In genomic region chr3:145094355-145094941, GRCh38 we compare ENCODE assay signal across 10 cellular contexts.
A peak's percentile ranks its signal among the peaks of the same experiment; 100 is the strongest.
DNase-seq lines count a peak whose midpoint lies in the region; ATAC-seq, FAIRE-seq and TF ChIP-seq lines count a peak whose summit lies in the region.
"Had no signal": no experiment of that assay in that cellular context is flagged by ENCODE, and none has a peak within 500 bp of the region (broad histone marks: within the 10 kb centered on the region; RNA-seq: fewer than 3 reads in every experiment).

No MANE protein-coding gene starts in this region.

- no TSS peak for BruUV-seq in Calu3 (replicated peaks; lab: Mats Ljungman, UMichigan)

- H3K27ac ChIP-seq in keratinocyte (ENCODE audit: control insufficient read depth, insufficient read depth, low read length): no peak overlapping the region

- DNase-seq in Calu3 (peak; percentile 18), keratinocyte (ENCODE audit: low read depth, low spot score) (no peak), retina (no peak)
- no peak for DNase-seq in activated naive CD4-positive, alpha-beta T cell treated with anti-CD3 and anti-CD28 coated beads for 36 hours
- no peak for DNase-seq in activated CD4-positive, alpha-beta T cell treated with anti-CD3 and anti-CD28 coated beads for 36 hours

- no peaks in the 10 kb centered on the region for H3K9me3 Mint-ChIP-seq in Calu3 (ENCODE audit: low read depth, unreplicated experiment)
- H3K9me3 Mint-ChIP-seq in activated naive CD4-positive, alpha-beta T cell treated with anti-CD3 and anti-CD28 coated beads for 36 hours: no peaks in the 10 kb centered on the region
- H3K9me3 Mint-ChIP-seq in activated CD4-positive, alpha-beta T cell treated with anti-CD3 and anti-CD28 coated beads for 36 hours (ENCODE audit: low read depth): no peaks in the 10 kb centered on the region
- H3K9me3 Mint-ChIP-seq: dendritic cell treated with granulocyte-macrophage colony-stimulating factor and Interleukin-4, amounts not matched to agents 40 ng/mL and 50 ng/mL, for 4 days had no signal

- FAIRE-seq in keratinocyte (lab: Jason Lieb, UNC): peak; percentile 67

- peaks cover 7% of the 10 kb centered on the region for H3K4me1 Mint-ChIP-seq in Calu3 (ENCODE audit: low read depth, unreplicated experiment)
- H3K4me1 Mint-ChIP-seq in activated naive CD4-positive, alpha-beta T cell treated with anti-CD3 and anti-CD28 coated beads for 36 hours (ENCODE audit: low read depth): no peaks in the 10 kb centered on the region
- H3K4me1 Mint-ChIP-seq in activated CD4-positive, alpha-beta T cell treated with anti-CD3 and anti-CD28 coated beads for 36 hours: no peaks in the 10 kb centered on the region

- no peak overlapping the region for H2AFZ ChIP-seq in keratinocyte (ENCODE audit: control insufficient read depth, low read length)

- H3K9me3 ChIP-seq in keratinocyte (ENCODE audit: control insufficient read depth, low read depth, low read length): no peaks in the 10 kb centered on the region
- H3K9me3 ChIP-seq: HAP-1 had no signal

- H3K79me2 ChIP-seq in keratinocyte (ENCODE audit: control insufficient read depth, insufficient read depth, low read length): no peaks in the 10 kb centered on the region

- no peaks in the 10 kb centered on the region for H3K27me3 Mint-ChIP-seq in Calu3 (ENCODE audit: unreplicated experiment)
- no peaks in the 10 kb centered on the region for H3K27me3 Mint-ChIP-seq in activated naive CD4-positive, alpha-beta T cell treated with anti-CD3 and anti-CD28 coated beads for 36 hours (ENCODE audit: low read depth)
- H3K27me3 Mint-ChIP-seq in activated CD4-positive, alpha-beta T cell treated with anti-CD3 and anti-CD28 coated beads for 36 hours: no peaks in the 10 kb centered on the region
- H3K27me3 Mint-ChIP-seq: dendritic cell treated with granulocyte-macrophage colony-stimulating factor and Interleukin-4, amounts not matched to agents 40 ng/mL and 50 ng/mL, for 4 days had no signal

- intact Hi-C loops in Calu3 (cut with micrococcal nuclease; ENCODE audit: unreplicated experiment): loop anchor here (1.0 kb wide), 1 partner anchor 8 kb away; no protein-coding TSS in a partner anchor
- intact Hi-C loops in activated naive CD4-positive, alpha-beta T cell treated with anti-CD3 and anti-CD28 coated beads for 36 hours (cut with micrococcal nuclease): no loop called here
- intact Hi-C loops in activated CD4-positive, alpha-beta T cell treated with anti-CD3 and anti-CD28 coated beads for 36 hours (cut with DNase I, micrococcal nuclease): no loop called here

- no peak overlapping the region for H3K27ac Mint-ChIP-seq in Calu3 (ENCODE audit: unreplicated experiment)
- no peak overlapping the region for H3K27ac Mint-ChIP-seq in activated naive CD4-positive, alpha-beta T cell treated with anti-CD3 and anti-CD28 coated beads for 36 hours
- H3K27ac Mint-ChIP-seq in activated CD4-positive, alpha-beta T cell treated with anti-CD3 and anti-CD28 coated beads for 36 hours: no peak overlapping the region
- H3K27ac Mint-ChIP-seq: dendritic cell treated with granulocyte-macrophage colony-stimulating factor and Interleukin-4, amounts not matched to agents 40 ng/mL and 50 ng/mL, for 4 days had no signal

- H4K20me1 ChIP-seq in keratinocyte (ENCODE audit: control insufficient read depth, extremely low read depth, insufficient read depth, low read length): no peaks in the 10 kb centered on the region

- TF ChIP-seq CTCF in Calu3 (IDR thresholded peaks at IDR 0.05; ENCODE audit: unreplicated experiment) (no peak), keratinocyte (optimal IDR thresholded peaks at IDR 0.05 in 1 of 3, IDR thresholded peaks at IDR 0.05 in 1 of 3, conservative IDR thresholded peaks at IDR 0.05 in 1 of 3; ENCODE audit: extremely low read depth in 1 of 3, insufficient read depth in 2 of 3, low read length in 3 of 3) (no peak)

- dilution Hi-C loops in keratinocyte (cut with MboI; ENCODE audit: extremely low pct_ligation_motif_present, low sequenced_read_pairs): no loop called here

- ATAC-seq in GM19455 (IDR thresholded peaks at IDR 0.05; ENCODE audit: unreplicated experiment) (peak; percentile 81), HG03432 (IDR thresholded peaks at IDR 0.05; ENCODE audit: unreplicated experiment) (peak; percentile 97), SK-N-SH treated with all-trans-retinoic acid at 6 μM for 48 hours (peak; percentile 85)
- no peak for ATAC-seq in activated CD4-positive, alpha-beta T cell treated with anti-CD3 and anti-CD28 coated beads for 36 hours

- H3K9ac ChIP-seq in keratinocyte (ENCODE audit: control insufficient read depth, extremely low read depth, insufficient read depth, low read length): no peak overlapping the region

- no peaks in the 10 kb centered on the region for H3K27me3 ChIP-seq in keratinocyte (ENCODE audit: control insufficient read depth, extremely low read depth, insufficient read depth, low read length)

- no peaks in the 10 kb centered on the region for H3K36me3 ChIP-seq in keratinocyte (ENCODE audit: control insufficient read depth in 2 of 2, extremely low read depth in 1 of 2, insufficient read depth in 2 of 2, low read length in 2 of 2)
- H3K36me3 ChIP-seq: HAP-1 had no signal

- no peaks in the 10 kb centered on the region for H3K4me1 ChIP-seq in keratinocyte (ENCODE audit: control insufficient read depth, extremely low read depth, insufficient read depth, low read length)
- H3K4me1 ChIP-seq: HAP-1 had no signal

- H3K4me3 ChIP-seq in keratinocyte (ENCODE audit: control insufficient read depth in 2 of 3, extremely low read depth in 1 of 3, insufficient read depth in 2 of 3, low read depth in 1 of 3, low read length in 3 of 3): no peak overlapping the region
- H3K4me3 ChIP-seq: HAP-1 had no signal

- H3K4me2 ChIP-seq in keratinocyte (ENCODE audit: control insufficient read depth, extremely low read depth, insufficient read depth, low read depth, low read length): no peak overlapping the region

- CTCF ChIA-PET in Calu3 (lab: Charles Lee): interaction anchor here (0.7 kb wide), 1 partner anchor 673 kb away, joined by 3 read pairs; no protein-coding TSS in a partner anchor
- CTCF ChIA-PET in activated naive CD4-positive, alpha-beta T cell treated with anti-CD3 and anti-CD28 coated beads for 36 hours (lab: Charles Lee): no interaction called here
- CTCF ChIA-PET in activated CD4-positive, alpha-beta T cell treated with anti-CD3 and anti-CD28 coated beads for 36 hours (lab: Charles Lee): no interaction called here

- no peaks in the 10 kb centered on the region for H3K9me1 ChIP-seq in keratinocyte (ENCODE audit: control insufficient read depth, extremely low read depth, insufficient read depth, low read length)

- POLR2A ChIA-PET in activated CD4-positive, alpha-beta T cell treated with anti-CD3 and anti-CD28 coated beads for 36 hours (lab: Charles Lee): no interaction called here

- H3K4me3 Mint-ChIP-seq in Calu3 (ENCODE audit: low read depth, unreplicated experiment): no peak overlapping the region
- no peak overlapping the region for H3K4me3 Mint-ChIP-seq in activated naive CD4-positive, alpha-beta T cell treated with anti-CD3 and anti-CD28 coated beads for 36 hours
- no peak overlapping the region for H3K4me3 Mint-ChIP-seq in activated CD4-positive, alpha-beta T cell treated with anti-CD3 and anti-CD28 coated beads for 36 hours
- H3K4me3 Mint-ChIP-seq: dendritic cell treated with granulocyte-macrophage colony-stimulating factor and Interleukin-4, amounts not matched to agents 40 ng/mL and 50 ng/mL, for 4 days had no signal

- no peaks in the 10 kb centered on the region for H3K36me3 Mint-ChIP-seq in Calu3 (ENCODE audit: insufficient read depth, unreplicated experiment)
- H3K36me3 Mint-ChIP-seq in activated naive CD4-positive, alpha-beta T cell treated with anti-CD3 and anti-CD28 coated beads for 36 hours (ENCODE audit: low read depth): no peaks in the 10 kb centered on the region
- no peaks in the 10 kb centered on the region for H3K36me3 Mint-ChIP-seq in activated CD4-positive, alpha-beta T cell treated with anti-CD3 and anti-CD28 coated beads for 36 hours (ENCODE audit: low read depth)

TF ChIP-seq in SK-N-SH treated with all-trans-retinoic acid at 6 μM for 48 hours, 23 proteins besides CTCF, POLR2A, EP300 and RAD21 (continues in another document):
- no peak for TF ChIP-seq CSRNP3 (CRISPR knock-in tag; IDR thresholded peaks at IDR 0.05)
- TF ChIP-seq, protein P1, sequence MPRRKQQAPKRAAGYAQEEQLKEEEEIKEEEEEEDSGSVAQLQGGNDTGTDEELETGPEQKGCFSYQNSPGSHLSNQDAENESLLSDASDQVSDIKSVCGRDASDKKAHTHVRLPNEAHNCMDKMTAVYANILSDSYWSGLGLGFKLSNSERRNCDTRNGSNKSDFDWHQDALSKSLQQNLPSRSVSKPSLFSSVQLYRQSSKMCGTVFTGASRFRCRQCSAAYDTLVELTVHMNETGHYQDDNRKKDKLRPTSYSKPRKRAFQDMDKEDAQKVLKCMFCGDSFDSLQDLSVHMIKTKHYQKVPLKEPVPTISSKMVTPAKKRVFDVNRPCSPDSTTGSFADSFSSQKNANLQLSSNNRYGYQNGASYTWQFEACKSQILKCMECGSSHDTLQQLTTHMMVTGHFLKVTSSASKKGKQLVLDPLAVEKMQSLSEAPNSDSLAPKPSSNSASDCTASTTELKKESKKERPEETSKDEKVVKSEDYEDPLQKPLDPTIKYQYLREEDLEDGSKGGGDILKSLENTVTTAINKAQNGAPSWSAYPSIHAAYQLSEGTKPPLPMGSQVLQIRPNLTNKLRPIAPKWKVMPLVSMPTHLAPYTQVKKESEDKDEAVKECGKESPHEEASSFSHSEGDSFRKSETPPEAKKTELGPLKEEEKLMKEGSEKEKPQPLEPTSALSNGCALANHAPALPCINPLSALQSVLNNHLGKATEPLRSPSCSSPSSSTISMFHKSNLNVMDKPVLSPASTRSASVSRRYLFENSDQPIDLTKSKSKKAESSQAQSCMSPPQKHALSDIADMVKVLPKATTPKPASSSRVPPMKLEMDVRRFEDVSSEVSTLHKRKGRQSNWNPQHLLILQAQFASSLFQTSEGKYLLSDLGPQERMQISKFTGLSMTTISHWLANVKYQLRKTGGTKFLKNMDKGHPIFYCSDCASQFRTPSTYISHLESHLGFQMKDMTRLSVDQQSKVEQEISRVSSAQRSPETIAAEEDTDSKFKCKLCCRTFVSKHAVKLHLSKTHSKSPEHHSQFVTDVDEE (CRISPR knock-in tag; IDR thresholded peaks at IDR 0.05): no peak
- no peak for TF ChIP-seq ESRRG (CRISPR knock-in tag; IDR thresholded peaks at IDR 0.05)
- TF ChIP-seq ZNF70 (CRISPR knock-in tag; IDR thresholded peaks at IDR 0.05): no peak
